ENCODE assay signal across 22 cellular contexts in the genomic region with DNA sequence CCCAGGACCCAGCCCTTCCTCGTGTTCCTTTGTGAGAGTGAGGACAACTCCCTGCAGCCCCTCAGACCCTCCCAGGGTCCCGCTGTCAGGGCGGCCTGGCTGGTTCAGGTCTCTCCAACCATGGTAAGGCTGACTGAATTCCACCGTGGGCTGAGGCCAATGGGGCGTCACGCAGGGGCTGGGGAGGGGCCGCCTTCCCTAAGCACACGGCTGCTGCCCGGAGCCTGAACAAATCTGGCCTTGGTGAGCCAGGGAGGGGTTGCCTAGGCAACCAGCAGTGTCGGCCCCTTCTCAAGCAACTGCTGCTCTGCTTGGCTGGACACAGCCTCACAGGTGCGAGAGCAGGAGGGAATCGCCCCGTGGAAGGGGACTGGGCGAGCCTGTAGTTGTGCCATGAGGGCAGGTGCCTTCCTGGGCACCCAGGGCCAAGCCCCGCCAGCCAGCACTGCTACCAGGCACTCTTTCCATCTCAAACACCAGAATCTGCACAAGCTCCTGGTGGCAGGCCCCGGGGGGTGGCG. TPM values are rescaled to one million over a fixed set of nuclear protein-coding genes. Genes with fewer than 3 reads are reported as not detected.
DNase-seq lines count a peak whose midpoint lies in the region; FAIRE-seq and TF ChIP-seq lines count a peak whose summit lies in the region.
"Had no signal": no experiment of that assay in that cellular context is flagged by ENCODE, and none has a peak within 500 bp of the region (broad histone marks: within the 10 kb centered on the region; RNA-seq: fewer than 3 reads in every experiment).

No MANE protein-coding gene starts in this region.

- no peak overlapping the region for H4K8ac ChIP-seq in H1 (ENCODE audit: extremely low read depth, insufficient read depth, low read length)

- H2BK120ac ChIP-seq in H1 (replicated peaks; ENCODE audit: low read depth, low read length) = no peak overlapping the region

- 87% methylated on average over 16 of the region's 17 CpGs; no CpG with 5 or more reads in 1 of the 2 experiments for WGBS in H1 (ENCODE audit: extremely low coverage in 1 of 2, insufficient coverage in 1 of 2, insufficient read length in 1 of 2, insufficient replicate concordance in 2 of 2, low coverage in 1 of 2, low lambda C conversion rate in 2 of 2, missing lambda C conversion rate in 1 of 2), 2 experiments

- no peak overlapping the region for H3K14ac ChIP-seq in H1 (ENCODE audit: insufficient read length)

- H3K4me2 ChIP-seq in H1 (ENCODE audit: insufficient read depth in 1 of 2, low read depth in 2 of 2, low read length in 2 of 2) = no peak overlapping the region

- peaks cover 0 to 2% of the 10 kb centered on the region in 2 experiments for H4K20me1 ChIP-seq in H1 (replicated peaks in 1 of 2; ENCODE audit: control insufficient read depth in 1 of 2, insufficient read depth in 2 of 2, low read length in 2 of 2)

- peaks cover 0 to 27% (median 14%) of the 10 kb centered on the region in 4 experiments; a peak in 6 of 7 replicates for H3K27me3 ChIP-seq in H1 (replicated peaks in 1 of 4; ENCODE audit: control insufficient read depth in 3 of 4, extremely low read depth in 1 of 4, insufficient read depth in 3 of 4, low read length in 3 of 4)

- TF ChIP-seq CTCF in H1 (IDR thresholded peaks at IDR 0.05; ENCODE audit: control extremely low read depth in 1 of 3, insufficient read depth in 1 of 3, low read depth in 1 of 3, low read length in 3 of 3) = no peak
- TF ChIP-seq CTCF in coronary artery (IDR thresholded peaks at IDR 0.05) = no peak

- TF ChIP-seq RAD21 in H1 (IDR thresholded peaks at IDR 0.05 in 1 of 2, conservative IDR thresholded peaks at IDR 0.05 in 1 of 2; ENCODE audit: low read depth in 2 of 2, low read length in 2 of 2) = no peak

- no peak overlapping the region for H3K23ac ChIP-seq in H1 (ENCODE audit: insufficient read length)

- peak; percentile 27 for DNase-seq in DMS53 (lab: John Stamatoyannopoulos, UW)
- DNase-seq in DMS53 treated with DMSO at 0.1 percent for 48 hours (lab: John Stamatoyannopoulos, UW; ENCODE audit: unreplicated experiment) = no peak
- peak; percentile 34 to 72 (median 55) for DNase-seq in NCI-H1417 (lab: John Stamatoyannopoulos, UW)
- no peak for DNase-seq in H1 (ENCODE audit: low read depth in 1 of 2, low spot score in 2 of 2)
- peak; percentile 62 for DNase-seq in posterior vena cava (ENCODE audit: low spot score)
- DNase-seq in NCI-H774 (lab: John Stamatoyannopoulos, UW) = no peak
- DNase-seq in GOT3 (lab: John Stamatoyannopoulos, UW) = no peak
- no peak for DNase-seq in coronary artery (ENCODE audit: low spot score)
- DNase-seq: 8988T; activated CD4-positive, alpha-beta T cell treated with anti-CD3 and anti-CD28 coated beads for 4 hours; activated T-cell treated with anti-CD3 and anti-CD28 coated beads, Interleukin-2, amount 50 U/mL, for 4 hours; central memory CD4-positive, alpha-beta T cell; effector CD4-positive, alpha-beta T cell; foreskin melanocyte; hippocampal formation; lower lobe of right lung; SHP77 treated with DMSO at 0.1 percent for 48 hours; stomach; trophoblast cell had no signal

- H2BK12ac ChIP-seq in H1 (ENCODE audit: low read depth, low read length) = no peak overlapping the region

- intact Hi-C loops in posterior vena cava (cut with DNase I) = no loop called here

- H2BK5ac ChIP-seq in H1 (ENCODE audit: low read depth, low read length) = no peak overlapping the region

- no peaks in the 10 kb centered on the region for H3K4me1 ChIP-seq in H1 (replicated peaks in 1 of 4; ENCODE audit: control insufficient read depth in 3 of 4, insufficient read depth in 4 of 4, low read length in 3 of 4)
- H3K4me1 ChIP-seq: lower lobe of right lung, stomach had no signal

- no peak overlapping the region for H4K91ac ChIP-seq in H1 (replicated peaks; ENCODE audit: insufficient read length, low read length)

- no peak overlapping the region for H3K4ac ChIP-seq in H1 (replicated peaks; ENCODE audit: insufficient read length, low read depth, low read length)

- H4K5ac ChIP-seq in H1 (ENCODE audit: insufficient read length, low read depth, low read length) = no peak overlapping the region

- H3K36me3 ChIP-seq in H1 (ENCODE audit: control insufficient read depth in 2 of 4, insufficient read depth in 4 of 4, low read length in 3 of 4) = no peaks in the 10 kb centered on the region
- H3K36me3 ChIP-seq: lower lobe of right lung, stomach had no signal

- no peak overlapping the region for H3K56ac ChIP-seq in H1 (replicated peaks; ENCODE audit: insufficient read length, low read depth, low read length)

- H2AFZ ChIP-seq in H1 (ENCODE audit: low read length) = no peak overlapping the region

- peaks cover 0 to 3% of the 10 kb centered on the region in 2 experiments; a peak in 1 of 4 replicates for H3K9me3 ChIP-seq in H1 (ENCODE audit: insufficient read depth in 2 of 2, low read depth in 1 of 2, low read length in 1 of 2)
- H3K9me3 ChIP-seq: mucosa of descending colon had no signal

- H3K27ac ChIP-seq in H1 (ENCODE audit: low read depth, low read length) (no peak overlapping the region), coronary artery (no peak overlapping the region)
- H3K27ac ChIP-seq: lower lobe of right lung, stomach had no signal

- H2AK5ac ChIP-seq in H1 (ENCODE audit: low read depth, low read length) = no peak overlapping the region

- no peak for TF ChIP-seq POLR2A in H1 (IDR thresholded peaks at IDR 0.05; ENCODE audit: control extremely low read depth in 1 of 2, low read depth in 2 of 2, low read length in 2 of 2)

- H3K23me2 ChIP-seq in H1 (ENCODE audit: low read depth, low read length) = no peaks in the 10 kb centered on the region

- H3K79me1 ChIP-seq in H1 (ENCODE audit: low read depth, low read length) = no peaks in the 10 kb centered on the region

- H3K79me2 ChIP-seq in H1 (ENCODE audit: control insufficient read depth in 1 of 2, insufficient read depth in 2 of 2, low read length in 2 of 2) = no peaks in the 10 kb centered on the region

- CTCF ChIA-PET in H1 (lab: Charles Lee; ENCODE audit: partially characterized antibody) = interaction anchor here (1.6 kb wide), 1 partner anchor 37 kb away, joined by 5 read pairs; a partner anchor contains a TSS

- TF ChIP-seq EP300 in H1 (IDR thresholded peaks at IDR 0.05; ENCODE audit: borderline replicate concordance in 1 of 2, low read depth in 2 of 2, low read length in 2 of 2) = no peak

- no peak overlapping the region for H2BK15ac ChIP-seq in H1 (ENCODE audit: low read length)

- no peak overlapping the region for H2BK20ac ChIP-seq in H1 (ENCODE audit: low read length)

- no peak overlapping the region for H3K9ac ChIP-seq in H1 (replicated peaks in 1 of 4; ENCODE audit: extremely low read depth in 1 of 4, low read depth in 3 of 4, low read length in 3 of 4)

- H3K4me3 ChIP-seq in H1 (ENCODE audit: extremely low read depth in 1 of 4, insufficient read depth in 2 of 4, low read depth in 3 of 4, low read length in 4 of 4) (no peak overlapping the region), coronary artery (no peak overlapping the region)
- H3K4me3 ChIP-seq: lower lobe of right lung, mucosa of descending colon, stomach had no signal

- no peak overlapping the region for H3K18ac ChIP-seq in H1 (ENCODE audit: extremely low read depth, low read length)

- no peak for FAIRE-seq in H1 (lab: Jason Lieb, UNC)

- POLR2A ChIA-PET in H1 (lab: Charles Lee; ENCODE audit: partially characterized antibody) = no interaction called here

TF ChIP-seq in H1, 55 proteins besides CTCF, POLR2A, EP300 and RAD21:
- no peak for TF ChIP-seq ASH2L (IDR thresholded peaks at IDR 0.05; ENCODE audit: low read length)
- TF ChIP-seq, protein P1, sequence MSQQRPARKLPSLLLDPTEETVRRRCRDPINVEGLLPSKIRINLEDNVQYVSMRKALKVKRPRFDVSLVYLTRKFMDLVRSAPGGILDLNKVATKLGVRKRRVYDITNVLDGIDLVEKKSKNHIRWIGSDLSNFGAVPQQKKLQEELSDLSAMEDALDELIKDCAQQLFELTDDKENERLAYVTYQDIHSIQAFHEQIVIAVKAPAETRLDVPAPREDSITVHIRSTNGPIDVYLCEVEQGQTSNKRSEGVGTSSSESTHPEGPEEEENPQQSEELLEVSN (IDR thresholded peaks at IDR 0.05) = 0 out of 2 replicates have a peak, but pooled peaks have one; percentile 44
TF ChIP-seq in H1: peak in this region for 1.

RNA-seq across cellular contexts. Expression of a gene that starts 37.0 kb away (rescaled TPM):
- 2.0 and 3.3 TPM in 2 replicates for total RNA-seq in H1 (2021; fragmentation: NEBNext Ultra II Directional; extraction: Animal tissue kit (Norgen Biotek cat#: 25700))
- 3.6 and 5.3 TPM in 2 replicates for polyA plus RNA-seq in H1 (2011; rRNA removed)
- polyA plus RNA-seq in H1 (2011; cell fraction: cytosol; rRNA removed) = 6.1 TPM
- polyA plus RNA-seq in H1 (2011; cell fraction: nucleus; rRNA removed) = 9.4 TPM
- polyA plus RNA-seq in H1 (2012, experiment 1 of 2) = 2.3 to 3.6 TPM (median 3.1 TPM) in 4 replicates
- polyA plus RNA-seq in H1 (2012, experiment 2 of 2) = 2.3 TPM
- polyA plus RNA-seq in H1 (2013, experiment 1 of 2) = 0.73 TPM
- 0.92 TPM for polyA plus RNA-seq in H1 (2013, experiment 2 of 2)
- polyA minus RNA-seq in H1 (2011; rRNA and poly(A)+ RNA removed) = 2.3 and 4.0 TPM in 2 replicates
- 4.0 TPM for polyA minus RNA-seq in H1 (2011; cell fraction: cytosol; rRNA and poly(A)+ RNA removed)
- 4.2 TPM for polyA minus RNA-seq in H1 (2011; cell fraction: nucleus; rRNA and poly(A)+ RNA removed)
- total RNA-seq in posterior vena cava = not detected
- total RNA-seq: activated CD8-positive, alpha-beta memory T cell treated with anti-CD3 and anti-CD28 coated beads for 36 hours; lower lobe of right lung had no signal
- polyA plus RNA-seq: esophagus had no signal

Comparison
In these comparisons a context has a peak if more than half of its experiments do, and no peak if none do; other contexts are left out.
1. DNase-seq: peak in DMS53 (single experiment), NCI-H1417 (3 of 3) and posterior vena cava (single experiment); none in DMS53 treated with DMSO at 0.1 percent for 48 hours (single experiment), H1 (0 of 2), NCI-H774 (single experiment), GOT3 (single experiment) and coronary artery (single experiment).